11 cellular contexts compared by ENCODE assay signal in genomic region chr16:23679986-23680336, GRCh38. TPM values are rescaled to one million over a fixed set of nuclear protein-coding genes. Genes with fewer than 3 reads are reported as not detected.
A peak's percentile ranks its signal among the peaks of the same experiment; 100 is the strongest.
DNase-seq lines count a peak whose midpoint lies in the region; ATAC-seq, FAIRE-seq and TF ChIP-seq lines count a peak whose summit lies in the region.
"Had no signal": no experiment of that assay in that cellular context is flagged by ENCODE, and none has a peak within 500 bp of the region (broad histone marks: within the 10 kb centered on the region; RNA-seq: fewer than 3 reads in every experiment).

No MANE protein-coding gene starts in this region.

- no peaks in the 10 kb centered on the region for H3K27me3 ChIP-seq in AG04450 (ENCODE audit: control insufficient read depth, insufficient read depth, low read length)
- H3K27me3 ChIP-seq in HCT116 (ENCODE audit: insufficient read depth, low read length) = no peaks in the 10 kb centered on the region

- H3K9me2 ChIP-seq in HCT116 (ENCODE audit: insufficient read depth) = no peaks in the 10 kb centered on the region

- intact Hi-C loops in HCT116 (cut with micrococcal nuclease) = loop anchor here (5.0 kb wide), 2 partner anchors 337 to 357 kb away; no protein-coding TSS in a partner anchor
- intact Hi-C loops in activated T-helper 1 cell treated with anti-CD3 and anti-CD28 coated beads, Interleukin-12 subunit alpha, Interleukin-12 subunit beta, Interleukin-2, Interleukin-4 antibody, amounts not matched to agents 30 ng/mL and 10 ng/mL and 1 ng/mL, durations not matched to agents 14 hours and 24 hours and 36 hours (cut with micrococcal nuclease) = loop anchor here (2.0 to 10.0 kb wide), 4 partner anchors 155 to 865 kb away; partner anchors contain the start of genes COG7 and PRKCB

- TF ChIP-seq CTCF in AG04450 (IDR thresholded peaks at IDR 0.05; ENCODE audit: low read depth, low read length) = no peak
- no peak for TF ChIP-seq CTCF in HCT116 (IDR thresholded peaks at IDR 0.05 in 2 of 3, conservative IDR thresholded peaks at IDR 0.05 in 1 of 3; ENCODE audit: borderline replicate concordance in 1 of 3, insufficient read depth in 1 of 3, low read depth in 2 of 3, low read length in 2 of 3)

- CTCF ChIA-PET in AG04450 (lab: Charles Lee) (interaction anchor here (3.2 to 3.9 kb wide), 2 partner anchors 11 to 48 kb away, joined by 14 to 15 read pairs; no protein-coding TSS in a partner anchor), HCT116 (lab: Charles Lee) (no interaction called here)

- H3K27ac ChIP-seq in AG04450 (ENCODE audit: low read depth, low read length) (peak overlapping the region; percentile 21), HCT116 (ENCODE audit: low read depth, low read length) (peak overlapping the region; percentile 61)

- no peak for TF ChIP-seq RAD21 in HCT116 (IDR thresholded peaks at IDR 0.05; ENCODE audit: low read depth)

- no peak for DNase-seq in AG04450 (ENCODE audit: low read depth, low spot score)
- no peak for DNase-seq in HCT116 (ENCODE audit: low read depth, low spot score)
- DNase-seq in activated T-helper 1 cell treated with anti-CD3 and anti-CD28 coated beads, Interleukin-12 subunit alpha, Interleukin-12 subunit beta, Interleukin-2, Interleukin-4 antibody, amounts not matched to agents 30 ng/mL and 10 ng/mL and 1 ng/mL, durations not matched to agents 14 hours and 24 hours and 36 hours (ENCODE audit: low spot score) = no peak
- DNase-seq in NCI-H446 treated with DMSO at 0.1 percent for 48 hours (lab: John Stamatoyannopoulos, UW) = no peak
- DNase-seq in frontal cortex (ENCODE audit: low spot score in 2 of 2) = no peak

- no peak for TF ChIP-seq POLR2A in HCT116 (IDR thresholded peaks at IDR 0.05; ENCODE audit: borderline replicate concordance, extremely low read depth, insufficient read depth, insufficient read length)

- H3K9me3 ChIP-seq in AG04450 (ENCODE audit: control insufficient read depth, insufficient read depth, low read length) = no peaks in the 10 kb centered on the region; the same call in 1 of the 2 replicates
- H3K9me3 ChIP-seq in HCT116 (ENCODE audit: control insufficient read depth in 1 of 2, insufficient read depth in 1 of 2, low read depth in 1 of 2, low read length in 2 of 2) = no peaks in the 10 kb centered on the region
- H3K9me3 ChIP-seq in iPS-18c (ENCODE audit: control insufficient read depth, insufficient read depth, low read length) = no peaks in the 10 kb centered on the region

- no peak for FAIRE-seq in frontal cortex (lab: Jason Lieb, UNC)
- FAIRE-seq: endometrium, G401.6 had no signal

- no TSS peak for BruUV-seq in HCT116 (replicated peaks; lab: Mats Ljungman, UMichigan)

- H3K4me1 ChIP-seq in HCT116 (ENCODE audit: control insufficient read depth in 1 of 2, insufficient read depth in 2 of 2, low read length in 2 of 2) = peaks cover 7 to 21% of the 10 kb centered on the region in 2 experiments; a peak in 3 of 4 replicates

- H3K79me2 ChIP-seq in HCT116 (ENCODE audit: insufficient read depth, low read length) = peaks cover 61% of the 10 kb centered on the region

- POLR2A ChIA-PET in AG04450 (lab: Yijun Ruan, JAX) (interaction anchor here (0.7 to 1.7 kb wide), 3 partner anchors 11 to 15 kb away, joined by 3 to 9 read pairs (median 3); no protein-coding TSS in a partner anchor), HCT116 (lab: Charles Lee) (no interaction called here)

- peak overlapping the region; percentile 94 for H3K4me3 Mint-ChIP-seq in activated T-helper 1 cell treated with anti-CD3 and anti-CD28 coated beads, Interleukin-12 subunit alpha, Interleukin-12 subunit beta, Interleukin-2, Interleukin-4 antibody, amounts not matched to agents 30 ng/mL and 10 ng/mL and 1 ng/mL, durations not matched to agents 14 hours and 24 hours and 36 hours

- RAD21 ChIA-PET in HCT116 (lab: Charles Lee; ENCODE audit: low non-redundant PET in 1 of 2, low total read pairs in 2 of 2, uncharacterized antibody in 2 of 2, unreplicated experiment in 2 of 2) = no interaction called here

- H3K36me3 Mint-ChIP-seq in activated T-helper 1 cell treated with anti-CD3 and anti-CD28 coated beads, Interleukin-12 subunit alpha, Interleukin-12 subunit beta, Interleukin-2, Interleukin-4 antibody, amounts not matched to agents 30 ng/mL and 10 ng/mL and 1 ng/mL, durations not matched to agents 14 hours and 24 hours and 36 hours (ENCODE audit: low read depth) = peaks cover 25% of the 10 kb centered on the region

- H3K4me2 ChIP-seq in HCT116 (ENCODE audit: low read length) = peak overlapping the region; percentile 92

- no peaks in the 10 kb centered on the region for H3K27me3 Mint-ChIP-seq in activated T-helper 1 cell treated with anti-CD3 and anti-CD28 coated beads, Interleukin-12 subunit alpha, Interleukin-12 subunit beta, Interleukin-2, Interleukin-4 antibody, amounts not matched to agents 30 ng/mL and 10 ng/mL and 1 ng/mL, durations not matched to agents 14 hours and 24 hours and 36 hours (ENCODE audit: insufficient read depth)

- no peaks in the 10 kb centered on the region for H3K9me3 Mint-ChIP-seq in activated T-helper 1 cell treated with anti-CD3 and anti-CD28 coated beads, Interleukin-12 subunit alpha, Interleukin-12 subunit beta, Interleukin-2, Interleukin-4 antibody, amounts not matched to agents 30 ng/mL and 10 ng/mL and 1 ng/mL, durations not matched to agents 14 hours and 24 hours and 36 hours

- no peak for ATAC-seq in HCT116
- ATAC-seq in HG03565 (IDR thresholded peaks at IDR 0.05; ENCODE audit: unreplicated experiment) = no peak
- ATAC-seq in HG02588 (IDR thresholded peaks at IDR 0.05; ENCODE audit: unreplicated experiment) = no peak

- peaks cover 6% of the 10 kb centered on the region; the same call in 1 of the 2 replicates for H4K20me1 ChIP-seq in HCT116 (ENCODE audit: insufficient read depth)

- H3K4me3 ChIP-seq in AG04450 (ENCODE audit: low read depth, low read length) (peak overlapping the region; percentile 67), HCT116 (replicated peaks in 1 of 2; ENCODE audit: low read depth in 1 of 2, low read length in 2 of 2) (peak overlapping the region; percentile 96 to 99), iPS-18c (ENCODE audit: insufficient read depth, low read depth, low read length) (peak overlapping the region; percentile 95)

- peaks cover 34% of the 10 kb centered on the region for H3K4me1 Mint-ChIP-seq in activated T-helper 1 cell treated with anti-CD3 and anti-CD28 coated beads, Interleukin-12 subunit alpha, Interleukin-12 subunit beta, Interleukin-2, Interleukin-4 antibody, amounts not matched to agents 30 ng/mL and 10 ng/mL and 1 ng/mL, durations not matched to agents 14 hours and 24 hours and 36 hours (ENCODE audit: low read depth)

- H3K9ac ChIP-seq in HCT116 (ENCODE audit: low read length) = peak overlapping the region; percentile 88

- H3K27ac Mint-ChIP-seq in activated T-helper 1 cell treated with anti-CD3 and anti-CD28 coated beads, Interleukin-12 subunit alpha, Interleukin-12 subunit beta, Interleukin-2, Interleukin-4 antibody, amounts not matched to agents 30 ng/mL and 10 ng/mL and 1 ng/mL, durations not matched to agents 14 hours and 24 hours and 36 hours = peak overlapping the region; percentile 35

- H3K36me3 ChIP-seq in HCT116 (ENCODE audit: control insufficient read depth in 1 of 2, insufficient read depth in 2 of 2, low read length in 2 of 2) = peaks cover 35 to 40% of the 10 kb centered on the region in 2 experiments

- no peak overlapping the region for H2AFZ ChIP-seq in HCT116 (ENCODE audit: low read depth, low read length, poor library complexity, severe bottlenecking)

TF ChIP-seq in HCT116, 20 proteins besides CTCF, POLR2A, EP300 and RAD21:
- TF ChIP-seq SP1 (IDR thresholded peaks at IDR 0.05; ENCODE audit: low read depth) (no peak), JUND (IDR thresholded peaks at IDR 0.05) (no peak), YY1 (IDR thresholded peaks at IDR 0.05; ENCODE audit: extremely low read depth, insufficient replicate concordance, low read depth, low read length) (no peak), CEBPB (IDR thresholded peaks at IDR 0.05; ENCODE audit: low read depth) (no peak), SIN3A (IDR thresholded peaks at IDR 0.05; ENCODE audit: low read depth) (no peak), POLR2AphosphoS5 (IDR thresholded peaks at IDR 0.05; ENCODE audit: low read depth, low read length) (no peak), EGR1 (IDR thresholded peaks at IDR 0.05; ENCODE audit: low read depth) (no peak), EZH2phosphoT487 (IDR thresholded peaks at IDR 0.05; ENCODE audit: borderline replicate concordance) (no peak)

RNA-seq across cellular contexts. Expression of gene PLK1, which starts 1.3 kb away (rescaled TPM):
- 10.7 and 11.6 TPM in 2 replicates for polyA plus RNA-seq in AG04450 (2011; rRNA removed)
- 17.5 and 20.5 TPM in 2 replicates for polyA minus RNA-seq in AG04450 (2011; rRNA and poly(A)+ RNA removed)
- total RNA-seq in HCT116 (2021; ENCODE audit: unreplicated experiment) (144 TPM), frontal cortex (1.6 TPM)
- polyA plus RNA-seq in HCT116 (2012) = 214 and 224 TPM in 2 replicates
- total RNA-seq in activated T-helper 1 cell treated with anti-CD3 and anti-CD28 coated beads, Interleukin-12 subunit alpha, Interleukin-12 subunit beta, Interleukin-2, Interleukin-4 antibody, amounts not matched to agents 30 ng/mL and 10 ng/mL and 1 ng/mL, durations not matched to agents 14 hours and 24 hours and 36 hours = 45.2 and 54.7 TPM in 2 replicates

RNA-seq across cellular contexts. Expression of gene ERN2, which starts 33.1 kb away (rescaled TPM):
- polyA plus RNA-seq in AG04450 (2011; rRNA removed) = 0.12 and 0.14 TPM in 2 replicates
- 1.3 and 2.1 TPM in 2 replicates for polyA minus RNA-seq in AG04450 (2011; rRNA and poly(A)+ RNA removed)
- total RNA-seq in HCT116 (2021; ENCODE audit: unreplicated experiment) (0.47 TPM), frontal cortex (not detected)
- polyA plus RNA-seq in HCT116 (2012) = 0.25 and 0.54 TPM in 2 replicates
- total RNA-seq in activated T-helper 1 cell treated with anti-CD3 and anti-CD28 coated beads, Interleukin-12 subunit alpha, Interleukin-12 subunit beta, Interleukin-2, Interleukin-4 antibody, amounts not matched to agents 30 ng/mL and 10 ng/mL and 1 ng/mL, durations not matched to agents 14 hours and 24 hours and 36 hours = not detected in 2 replicates
- total RNA-seq: omental fat pad had no signal

RNA-seq across cellular contexts. Expression of gene DCTN5, which starts 38.7 kb away (rescaled TPM):
- 86.3 and 92.1 TPM in 2 replicates for polyA plus RNA-seq in AG04450 (2011; rRNA removed)
- 106 and 117 TPM in 2 replicates for polyA minus RNA-seq in AG04450 (2011; rRNA and poly(A)+ RNA removed)
- total RNA-seq in HCT116 (2021; ENCODE audit: unreplicated experiment) = 42.9 TPM
- polyA plus RNA-seq in HCT116 (2012) = 28.8 and 31.0 TPM in 2 replicates
- total RNA-seq in activated T-helper 1 cell treated with anti-CD3 and anti-CD28 coated beads, Interleukin-12 subunit alpha, Interleukin-12 subunit beta, Interleukin-2, Interleukin-4 antibody, amounts not matched to agents 30 ng/mL and 10 ng/mL and 1 ng/mL, durations not matched to agents 14 hours and 24 hours and 36 hours = 102 and 105 TPM in 2 replicates
- total RNA-seq in frontal cortex = 75.0 TPM

RNA-seq across cellular contexts. Expression of gene PALB2, which starts 38.9 kb away (rescaled TPM):
- polyA plus RNA-seq in AG04450 (2011; rRNA removed) = 5.3 and 6.5 TPM in 2 replicates
- polyA minus RNA-seq in AG04450 (2011; rRNA and poly(A)+ RNA removed) = 6.4 and 8.3 TPM in 2 replicates
- total RNA-seq in HCT116 (2021; ENCODE audit: unreplicated experiment) (15.6 TPM), frontal cortex (21.6 TPM)
- 3.7 and 6.4 TPM in 2 replicates for polyA plus RNA-seq in HCT116 (2012)
- 34.4 and 36.2 TPM in 2 replicates for total RNA-seq in activated T-helper 1 cell treated with anti-CD3 and anti-CD28 coated beads, Interleukin-12 subunit alpha, Interleukin-12 subunit beta, Interleukin-2, Interleukin-4 antibody, amounts not matched to agents 30 ng/mL and 10 ng/mL and 1 ng/mL, durations not matched to agents 14 hours and 24 hours and 36 hours

Comparison
In these comparisons a context has a peak if more than half of its experiments do, and no peak if none do; other contexts are left out.
1. RNA of gene PLK1, which starts 1.3 kb away (total RNA-seq): 144 TPM in HCT116 (single experiment) and 45.2 to 54.7 TPM in activated T-helper 1 cell treated with anti-CD3 and anti-CD28 coated beads, Interleukin-12 subunit alpha, Interleukin-12 subunit beta, Interleukin-2, Interleukin-4 antibody, amounts not matched to agents 30 ng/mL and 10 ng/mL and 1 ng/mL, durations not matched to agents 14 hours and 24 hours and 36 hours; 1.6 TPM in frontal cortex (single experiment); every median in the first group is over 10 times any median in the second.
2. Peak in every context shown above with its lines, with median percentiles within 50 percentile points of each other: H3K4me3 ChIP-seq.